Comparison of ENCODE assay signal across 4 cellular contexts in genomic region chr16:70135796-70136195, GRCh38. TPM values are rescaled to one million over a fixed set of nuclear protein-coding genes. Genes with fewer than 3 reads are reported as not detected.
"Had no signal": no experiment of that assay in that cellular context is flagged by ENCODE, and none has a peak within 500 bp of the region (broad histone marks: within the 10 kb centered on the region; RNA-seq: fewer than 3 reads in every experiment).

No MANE protein-coding gene starts in this region.

RNA-seq across cellular contexts. Expression of gene CLEC18C, which starts 37.8 kb away (rescaled TPM):
- total RNA-seq: osteocyte, pulmonary artery endothelial cell, right atrium auricular region, sigmoid colon had no signal
